ENCODE assay signal across 8 cellular contexts in genomic region chr10:121926669-121927360, GRCh38.
DNase-seq lines count a peak whose midpoint lies in the region; ATAC-seq and TF ChIP-seq lines count a peak whose summit lies in the region.

No MANE protein-coding gene starts in this region.

- peak overlapping the region; percentile 97 for H3K27ac Mint-ChIP-seq in stimulated activated effector memory CD8-positive, alpha-beta T cell treated with anti-CD3 and anti-CD28 coated beads, Interleukin-12 subunit alpha, Interleukin-12 subunit beta, amount 100 ng/mL, for 72 hours

- H3K4me3 Mint-ChIP-seq in stimulated activated effector memory CD8-positive, alpha-beta T cell treated with anti-CD3 and anti-CD28 coated beads, Interleukin-12 subunit alpha, Interleukin-12 subunit beta, amount 100 ng/mL, for 72 hours: peak overlapping the region; percentile 87

- no peaks in the 10 kb centered on the region for H3K27me3 ChIP-seq in Loucy (ENCODE audit: insufficient read depth, low read length, poor library complexity, severe bottlenecking)

- no peaks in the 10 kb centered on the region for H3K9me3 ChIP-seq in Loucy (ENCODE audit: insufficient read depth, low read depth, low read length)

- H4K20me1 ChIP-seq in Loucy (ENCODE audit: insufficient read depth, low read length, poor library complexity, severe bottlenecking): no peaks in the 10 kb centered on the region

- peak; percentile 5 for ATAC-seq in GM21367 (IDR thresholded peaks at IDR 0.05; ENCODE audit: unreplicated experiment)
- no peak for ATAC-seq in stimulated activated effector memory CD8-positive, alpha-beta T cell treated with anti-CD3 and anti-CD28 coated beads, Interleukin-12 subunit alpha, Interleukin-12 subunit beta, amount 100 ng/mL, for 72 hours

- peak overlapping the region; percentile 83 for H3K4me2 ChIP-seq in Loucy (ENCODE audit: low read depth, low read length, poor library complexity, severe bottlenecking)

- in situ Hi-C loops in astrocyte of the cerebellum (cut with HindIII; ENCODE audit: low sequenced_read_pairs): no loop called here

- no peaks in the 10 kb centered on the region for H3K9me2 ChIP-seq in Loucy (replicated peaks; ENCODE audit: low read depth, low read length)

- TF ChIP-seq CTCF in Loucy (conservative IDR thresholded peaks at IDR 0.05; ENCODE audit: low read length) (no peak), astrocyte of the cerebellum (IDR thresholded peaks at IDR 0.05; ENCODE audit: low read depth, low read length, missing control alignments) (no peak)

- H3K4me1 Mint-ChIP-seq in stimulated activated effector memory CD8-positive, alpha-beta T cell treated with anti-CD3 and anti-CD28 coated beads, Interleukin-12 subunit alpha, Interleukin-12 subunit beta, amount 100 ng/mL, for 72 hours: peaks cover 30% of the 10 kb centered on the region

- H3K36me3 Mint-ChIP-seq in stimulated activated effector memory CD8-positive, alpha-beta T cell treated with anti-CD3 and anti-CD28 coated beads, Interleukin-12 subunit alpha, Interleukin-12 subunit beta, amount 100 ng/mL, for 72 hours: peaks cover 26% of the 10 kb centered on the region

- no peaks in the 10 kb centered on the region for H3K9me3 Mint-ChIP-seq in stimulated activated effector memory CD8-positive, alpha-beta T cell treated with anti-CD3 and anti-CD28 coated beads, Interleukin-12 subunit alpha, Interleukin-12 subunit beta, amount 100 ng/mL, for 72 hours

- H3K79me2 ChIP-seq in Loucy (ENCODE audit: insufficient read depth, low read length): peaks cover 62% of the 10 kb centered on the region

- H3F3A ChIP-seq in Loucy (ENCODE audit: low read depth): no peaks in the 10 kb centered on the region

- H3K4me1 ChIP-seq in Loucy (ENCODE audit: insufficient read depth, low read length, poor library complexity, severe bottlenecking): peaks cover 20% of the 10 kb centered on the region

- H3K4me3 ChIP-seq in Loucy (ENCODE audit: low read length, poor library complexity, severe bottlenecking) (peak overlapping the region; percentile 84), astrocyte of the cerebellum (ENCODE audit: low read depth, low read length) (peak overlapping the region; percentile 77)

- peak overlapping the region; percentile 76 for H2AFZ ChIP-seq in Loucy (ENCODE audit: low read length)

- H3K9ac ChIP-seq in Loucy (ENCODE audit: low read depth, low read length, poor library complexity, severe bottlenecking): peak overlapping the region; percentile 97

- DNase-seq in DMS 273 (lab: John Stamatoyannopoulos, UW; ENCODE audit: unreplicated experiment): peak; percentile 52
- DNase-seq in DMS 273 treated with DMSO at 0.1 percent for 48 hours (lab: John Stamatoyannopoulos, UW): no peak
- DNase-seq in astrocyte of the cerebellum (ENCODE audit: low read depth): no peak
- DNase-seq in inferior parietal cortex (ENCODE audit: extremely low spot score): peak; percentile 61
- peak in 1 of 2 donors; percentile 5 for DNase-seq in stimulated activated effector memory CD8-positive, alpha-beta T cell treated with anti-CD3 and anti-CD28 coated beads, Interleukin-12 subunit alpha, Interleukin-12 subunit beta, amount 100 ng/mL, for 72 hours (ENCODE audit: low spot score in 2 of 2)
- DNase-seq in islet precursor cell: no peak

- no peaks in the 10 kb centered on the region; the same call in 1 of the 2 replicates for H3K36me3 ChIP-seq in Loucy (ENCODE audit: insufficient read depth, low read length)

Comparison
In these comparisons a context has a peak if more than half of its experiments do, and no peak if none do; other contexts are left out.
1. DNase-seq: peak in DMS 273 (single experiment) and inferior parietal cortex (single experiment); none in DMS 273 treated with DMSO at 0.1 percent for 48 hours (single experiment), astrocyte of the cerebellum (single experiment) and islet precursor cell (single experiment).